14 cellular contexts compared by ENCODE assay signal in the genomic region with DNA sequence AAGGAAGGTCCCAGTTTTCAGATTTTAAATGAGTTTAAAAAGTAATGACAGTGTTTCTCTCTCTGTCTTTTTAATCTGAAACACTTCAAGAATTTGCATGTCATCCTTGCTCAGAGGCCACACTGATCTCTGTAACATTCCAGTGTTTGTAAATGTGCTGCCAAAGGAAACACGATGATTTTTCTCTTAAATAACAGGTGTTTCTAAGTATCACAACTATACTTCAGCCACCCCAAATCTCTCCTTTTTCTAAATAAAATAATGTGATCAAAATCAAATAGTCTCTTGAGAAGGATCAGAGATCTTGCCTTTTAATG. TPM values are rescaled to one million over a fixed set of nuclear protein-coding genes. Genes with fewer than 3 reads are reported as not detected.
DNase-seq lines count a peak whose midpoint lies in the region; ATAC-seq, FAIRE-seq and TF ChIP-seq lines count a peak whose summit lies in the region.
"Had no signal": no experiment of that assay in that cellular context is flagged by ENCODE, and none has a peak within 500 bp of the region (broad histone marks: within the 10 kb centered on the region; RNA-seq: fewer than 3 reads in every experiment).

No MANE protein-coding gene starts in this region.

- TF ChIP-seq CTCF in HepG2 (CRISPR knock-in tag; IDR thresholded peaks at IDR 0.05) (no peak), right lobe of liver (IDR thresholded peaks at IDR 0.05) (no peak), cardiac fibroblast (IDR thresholded peaks at IDR 0.05; ENCODE audit: low read depth, low read length) (no peak)

- peak overlapping the region; percentile 67 for H3K4me2 ChIP-seq in HepG2 (ENCODE audit: low read depth, low read length)
- H3K4me2 ChIP-seq: GM23338 had no signal

- H3K9me3 Mint-ChIP-seq in activated CD4-positive, alpha-beta memory T cell treated with anti-CD3 and anti-CD28 coated beads for 36 hours = no peaks in the 10 kb centered on the region
- H3K9me3 Mint-ChIP-seq: GM23338 had no signal

- no peak for FAIRE-seq in HepG2 (lab: Jason Lieb, UNC)
- FAIRE-seq in RCC 7860 (lab: Jason Lieb, UNC) = no peak
- FAIRE-seq: keratinocyte had no signal

- H3K4me1 Mint-ChIP-seq in activated CD4-positive, alpha-beta memory T cell treated with anti-CD3 and anti-CD28 coated beads for 36 hours (ENCODE audit: low read depth) = peaks cover 44% of the 10 kb centered on the region

- peaks cover 34% of the 10 kb centered on the region for H3K4me1 ChIP-seq in HepG2 (ENCODE audit: insufficient read depth, low read length)
- H3K4me1 ChIP-seq in right lobe of liver = peaks cover 0 to 6% (median 3%) of the 10 kb centered on the region in 4 donors

- TF ChIP-seq RAD21 in HepG2 (CRISPR knock-in tag; IDR thresholded peaks at IDR 0.05) = no peak

- no peaks in the 10 kb centered on the region for H4K20me1 ChIP-seq in HepG2 (ENCODE audit: insufficient read depth, low read length)

- no peaks in the 10 kb centered on the region for H3K27me3 Mint-ChIP-seq in activated CD4-positive, alpha-beta memory T cell treated with anti-CD3 and anti-CD28 coated beads for 36 hours

- H3K27ac Mint-ChIP-seq in activated CD4-positive, alpha-beta memory T cell treated with anti-CD3 and anti-CD28 coated beads for 36 hours = no peak overlapping the region
- H3K27ac Mint-ChIP-seq: GM23338 had no signal

- intact Hi-C loops in HepG2 (cut with micrococcal nuclease; ENCODE audit: unreplicated experiment) = loop anchor here (5.0 kb wide), 1 partner anchor 391 kb away; the partner anchor contains the start of gene SPATA7
- intact Hi-C loops in right lobe of liver (cut with DNase I) = no loop called here
- intact Hi-C loops in activated CD4-positive, alpha-beta memory T cell treated with anti-CD3 and anti-CD28 coated beads for 36 hours (cut with micrococcal nuclease) = no loop called here

- in situ Hi-C loops in HepG2 (cut with HindIII; ENCODE audit: extremely low pct_ligation_motif_present, low pct_unique_long_range_greater_than_20kb) = no loop called here

- no peak overlapping the region for H3K4me3 Mint-ChIP-seq in activated CD4-positive, alpha-beta memory T cell treated with anti-CD3 and anti-CD28 coated beads for 36 hours
- H3K4me3 Mint-ChIP-seq: GM23338 had no signal

- POLR2A ChIA-PET in HepG2 (lab: Yijun Ruan, JAX) = no interaction called here
- POLR2A ChIA-PET in activated CD4-positive, alpha-beta memory T cell treated with anti-CD3 and anti-CD28 coated beads for 36 hours (lab: Charles Lee) = interaction anchor here (5.4 kb wide), 1 partner anchor 10 kb away, joined by 88 read pairs; the partner anchor contains the start of gene GPR65

- H3K36me3 Mint-ChIP-seq in activated CD4-positive, alpha-beta memory T cell treated with anti-CD3 and anti-CD28 coated beads for 36 hours = no peaks in the 10 kb centered on the region

- H3K9me3 ChIP-seq in HepG2 (ENCODE audit: low read length) (no peaks in the 10 kb centered on the region), right lobe of liver (no peaks in the 10 kb centered on the region)

- H3K27ac ChIP-seq in HepG2 (ENCODE audit: extremely low read length, insufficient read depth, low read length) (peak overlapping the region; percentile 70), right lobe of liver (no peak overlapping the region)
- H3K27ac ChIP-seq: coronary artery, foreskin keratinocyte had no signal

- H3K27me3 ChIP-seq in HepG2 (ENCODE audit: control insufficient read depth in 1 of 2, insufficient read depth in 2 of 2, low read length in 2 of 2) (no peaks in the 10 kb centered on the region), right lobe of liver (no peaks in the 10 kb centered on the region)
- H3K27me3 ChIP-seq: foreskin keratinocyte had no signal

- WGBS in HepG2 (ENCODE audit: low lambda C conversion rate) = 0% methylated on average over 1 of the region's 1 CpG
- 45% methylated on average over 1 of the region's 1 CpG for WGBS in right lobe of liver (ENCODE audit: insufficient coverage, low coverage, low lambda C conversion rate, missing lambda C conversion rate)

- DNase-seq in HepG2 (ENCODE audit: low spot score) (peak; percentile 20), right lobe of liver (no peak), cardiac fibroblast (ENCODE audit: low read depth in 2 of 2) (peak; percentile 14 to 26), myocyte (ENCODE audit: low read depth) (peak; percentile 26), dedifferentiated amniotic fluid mesenchymal stem cell (ENCODE audit: extremely low spot score) (no peak), RCC 7860 (ENCODE audit: low spot score) (no peak)
- DNase-seq in activated CD4-positive, alpha-beta memory T cell treated with anti-CD3 and anti-CD28 coated beads for 36 hours = no peak
- no peak for DNase-seq in activated CD4-positive, alpha-beta T cell treated with anti-CD3 and anti-CD28 coated beads, Interleukin-2, amount 50 U/mL, for 1 hour
- DNase-seq: activated gamma-delta T cell; foreskin keratinocyte; stimulated activated CD4-positive, alpha-beta T cell treated with anti-CD3 and anti-CD28 coated beads, Interleukin-15, amount 100 ng/mL, for 24 hours had no signal

- H3K79me2 ChIP-seq in HepG2 (ENCODE audit: insufficient read depth, low read length) = no peaks in the 10 kb centered on the region

- H3K4me3 ChIP-seq in HepG2 (replicated peaks in 1 of 3; ENCODE audit: insufficient read depth in 1 of 3, low read depth in 2 of 3, low read length in 3 of 3) = peak overlapping the region in 2 of 3 experiments; percentile 39 to 41; a peak in 3 of 6 replicates
- H3K4me3 ChIP-seq in right lobe of liver = no peak overlapping the region
- H3K4me3 ChIP-seq in cardiac fibroblast (replicated peaks in 1 of 2; ENCODE audit: low read depth in 2 of 2, low read length in 2 of 2) = no peak overlapping the region
- H3K4me3 ChIP-seq: coronary artery, GM23338 had no signal

- ATAC-seq in HepG2 = peak; percentile 27; the same call in 1 of the 3 replicates
- ATAC-seq in right lobe of liver = no peak
- ATAC-seq: foreskin keratinocyte, GM23338 had no signal

- no peak for TF ChIP-seq POLR2A in HepG2 (IDR thresholded peaks at IDR 0.05; ENCODE audit: insufficient read depth in 1 of 2, low read depth in 2 of 2, low read length in 2 of 2)
- TF ChIP-seq POLR2A in right lobe of liver (IDR thresholded peaks at IDR 0.05) = no peak

- peak overlapping the region; percentile 55; the same call in 1 of the 2 replicates for H3K9ac ChIP-seq in HepG2 (ENCODE audit: insufficient read depth, low read depth, low read length)

- CTCF ChIA-PET in HepG2 (lab: Yijun Ruan, JAX; ENCODE audit: low intra/inter-chr PET ratio, low total read pairs) = no interaction called here
- CTCF ChIA-PET in activated CD4-positive, alpha-beta memory T cell treated with anti-CD3 and anti-CD28 coated beads for 36 hours (lab: Charles Lee) = interaction anchor here (1.3 to 2.4 kb wide), 2 partner anchors 10 to 16 kb away, joined by 4 to 20 read pairs; partner anchors contain the start of gene GPR65

- peak overlapping the region; percentile 22 for H2AFZ ChIP-seq in HepG2 (ENCODE audit: low read length)
- H2AFZ ChIP-seq: GM23338 had no signal

- no TSS peak for BruUV-seq in HepG2 (replicated peaks; lab: Mats Ljungman, UMichigan)

- H3K36me3 ChIP-seq in HepG2 (replicated peaks in 1 of 2; ENCODE audit: control insufficient read depth in 1 of 2, insufficient read depth in 2 of 2, low read length in 2 of 2) (no peaks in the 10 kb centered on the region), right lobe of liver (no peaks in the 10 kb centered on the region)

- TF ChIP-seq EP300 in HepG2 (IDR thresholded peaks at IDR 0.05; ENCODE audit: low read depth in 2 of 2, low read length in 2 of 2) = no peak
- no peak for TF ChIP-seq EP300 in HepG2 (CRISPR knock-in tag; IDR thresholded peaks at IDR 0.05; ENCODE audit: borderline replicate concordance)

RNA-seq across cellular contexts. Expression of gene GALC, which starts 3.3 kb away (rescaled TPM):
- total RNA-seq in HepG2 (2016; rRNA removed; fragmentation: Illumina TruSeq; extraction: Trizol) (not detected in 2 replicates), right lobe of liver (10 to 100 TPM in 3 of 6 experiments, 1 to 10 TPM in 3; 8.3 to 23.5 (median 10.3) TPM), myocyte (20.2 and 21.1 TPM in 2 replicates)
- total RNA-seq in HepG2 (2016; cell fraction: cytosol; rRNA removed; fragmentation: Illumina TruSeq; extraction: Trizol; ENCODE audit: low read depth) = not detected in 2 replicates
- total RNA-seq in HepG2 (2016; cell fraction: insoluble cytoplasmic fraction; rRNA removed; fragmentation: Illumina TruSeq; extraction: Trizol) = not detected in 2 replicates
- not detected in 2 replicates for total RNA-seq in HepG2 (2016; cell fraction: membrane; rRNA removed; fragmentation: Illumina TruSeq; extraction: Trizol)
- total RNA-seq in HepG2 (2016; cell fraction: nucleus; rRNA removed; fragmentation: Illumina TruSeq; extraction: Trizol) = not detected in 2 replicates
- polyA plus RNA-seq in HepG2 (2011; rRNA removed) = not detected in 2 replicates
- polyA plus RNA-seq in HepG2 (2011; cell fraction: cytosol; rRNA removed) = not detected in 2 replicates
- not detected in 2 replicates for polyA plus RNA-seq in HepG2 (2011; cell fraction: nucleus; rRNA removed)
- not detected in 2 replicates for polyA plus RNA-seq in HepG2 (2012)
- not detected in 2 replicates for polyA plus RNA-seq in HepG2 (2016; cell fraction: cytosol; fragmentation: Illumina TruSeq; extraction: Trizol; ENCODE audit: low read depth)
- polyA plus RNA-seq in HepG2 (2016; cell fraction: insoluble cytoplasmic fraction; fragmentation: Illumina TruSeq; extraction: Trizol; ENCODE audit: low read depth) = not detected in 2 replicates
- polyA plus RNA-seq in HepG2 (2016; cell fraction: membrane; fragmentation: Illumina TruSeq; extraction: Trizol; ENCODE audit: low read depth) = not detected in 2 replicates
- not detected in 2 replicates for polyA plus RNA-seq in HepG2 (2016; cell fraction: nucleus; fragmentation: Illumina TruSeq; extraction: Trizol; ENCODE audit: insufficient read depth, low read depth)
- polyA minus RNA-seq in HepG2 (2011; rRNA and poly(A)+ RNA removed; ENCODE audit: low replicate concordance) = 0.02 TPM in 1 of 2 replicates, not detected in the other
- not detected in 2 replicates for polyA minus RNA-seq in HepG2 (2011; cell fraction: cytosol; rRNA and poly(A)+ RNA removed)
- polyA minus RNA-seq in HepG2 (2011; cell fraction: nucleus; rRNA and poly(A)+ RNA removed) = not detected in 2 replicates
- polyA plus RNA-seq in myocyte (2012) = 13.0 TPM
- 10 to 100 TPM; 14.4 to 14.7 TPM for total RNA-seq in activated CD4-positive, alpha-beta memory T cell treated with anti-CD3 and anti-CD28 coated beads for 36 hours

RNA-seq across cellular contexts. Expression of gene GPR65, which starts 8.7 kb away (rescaled TPM):
- total RNA-seq in HepG2 (2016; rRNA removed; fragmentation: Illumina TruSeq; extraction: Trizol) = not detected in 2 replicates
- not detected in 2 replicates for total RNA-seq in HepG2 (2016; cell fraction: cytosol; rRNA removed; fragmentation: Illumina TruSeq; extraction: Trizol; ENCODE audit: low read depth)
- total RNA-seq in HepG2 (2016; cell fraction: insoluble cytoplasmic fraction; rRNA removed; fragmentation: Illumina TruSeq; extraction: Trizol) = not detected in 2 replicates
- not detected in 2 replicates for total RNA-seq in HepG2 (2016; cell fraction: membrane; rRNA removed; fragmentation: Illumina TruSeq; extraction: Trizol)
- total RNA-seq in HepG2 (2016; cell fraction: nucleus; rRNA removed; fragmentation: Illumina TruSeq; extraction: Trizol) = not detected in 2 replicates
- not detected in 2 replicates for polyA plus RNA-seq in HepG2 (2011; rRNA removed)
- polyA plus RNA-seq in HepG2 (2011; cell fraction: cytosol; rRNA removed) = not detected in 2 replicates
- polyA plus RNA-seq in HepG2 (2011; cell fraction: nucleus; rRNA removed) = not detected in 2 replicates
- not detected in 2 replicates for polyA plus RNA-seq in HepG2 (2012)
- not detected in 2 replicates for polyA plus RNA-seq in HepG2 (2016; cell fraction: cytosol; fragmentation: Illumina TruSeq; extraction: Trizol; ENCODE audit: low read depth)
- not detected in 2 replicates for polyA plus RNA-seq in HepG2 (2016; cell fraction: insoluble cytoplasmic fraction; fragmentation: Illumina TruSeq; extraction: Trizol; ENCODE audit: low read depth)
- polyA plus RNA-seq in HepG2 (2016; cell fraction: membrane; fragmentation: Illumina TruSeq; extraction: Trizol; ENCODE audit: low read depth) = not detected in 2 replicates
- polyA plus RNA-seq in HepG2 (2016; cell fraction: nucleus; fragmentation: Illumina TruSeq; extraction: Trizol; ENCODE audit: insufficient read depth, low read depth) = not detected in 2 replicates
- not detected in 2 replicates for polyA minus RNA-seq in HepG2 (2011; rRNA and poly(A)+ RNA removed; ENCODE audit: low replicate concordance)
- not detected in 2 replicates for polyA minus RNA-seq in HepG2 (2011; cell fraction: cytosol; rRNA and poly(A)+ RNA removed)
- not detected in 2 replicates for polyA minus RNA-seq in HepG2 (2011; cell fraction: nucleus; rRNA and poly(A)+ RNA removed)
- 1 to 10 TPM; 1.0 to 2.7 (median 1.2) TPM for total RNA-seq in right lobe of liver
- 0.05 TPM in 1 of 2 replicates, not detected in the other for total RNA-seq in myocyte
- not detected for polyA plus RNA-seq in myocyte (2012)
- total RNA-seq in activated CD4-positive, alpha-beta memory T cell treated with anti-CD3 and anti-CD28 coated beads for 36 hours = 10 to 100 TPM; 13.4 to 13.7 TPM
- total RNA-seq: foreskin keratinocyte, GM23338 had no signal
- polyA plus RNA-seq: foreskin keratinocyte, GM23338, keratinocyte had no signal

Comparison
In these comparisons a context has a peak if more than half of its experiments do, and no peak if none do; other contexts are left out.
1. DNase-seq: peak in HepG2 (single experiment), cardiac fibroblast (2 of 2) and myocyte (single experiment); none in right lobe of liver (0 of 3), activated CD4-positive, alpha-beta memory T cell treated with anti-CD3 and anti-CD28 coated beads for 36 hours (single experiment), dedifferentiated amniotic fluid mesenchymal stem cell (single experiment), RCC 7860 (single experiment) and activated CD4-positive, alpha-beta T cell treated with anti-CD3 and anti-CD28 coated beads, Interleukin-2, amount 50 U/mL, for 1 hour (single experiment).
2. H3K4me3 ChIP-seq: peak in HepG2 (2 of 3); none in right lobe of liver (0 of 3) and cardiac fibroblast (0 of 2).
3. RNA of gene GALC, which starts 3.3 kb away (total RNA-seq): 20.2 to 21.1 TPM in myocyte, 14.4 to 14.7 TPM in activated CD4-positive, alpha-beta memory T cell treated with anti-CD3 and anti-CD28 coated beads for 36 hours and 8.3 to 23.5 TPM in right lobe of liver; not detected in HepG2; every median in the first group is over 4 times any median in the second.